13 cellular contexts compared by ENCODE assay signal in genomic region chr1:236556606-236557005, GRCh38. TPM values are rescaled to one million over a fixed set of nuclear protein-coding genes. Genes with fewer than 3 reads are reported as not detected.
DNase-seq lines count a peak whose midpoint lies in the region; ATAC-seq and TF ChIP-seq lines count a peak whose summit lies in the region.
"Had no signal": no experiment of that assay in that cellular context is flagged by ENCODE, and none has a peak within 500 bp of the region (broad histone marks: within the 10 kb centered on the region; RNA-seq: fewer than 3 reads in every experiment).

No MANE protein-coding gene starts in this region.

- H3K4me1 Mint-ChIP-seq in activated naive CD8-positive, alpha-beta T cell (ENCODE audit: low read depth) = peaks cover 2% of the 10 kb centered on the region
- H3K4me1 Mint-ChIP-seq in activated naive CD8-positive, alpha-beta T cell treated with anti-CD3 and anti-CD28 coated beads for 36 hours = no peaks in the 10 kb centered on the region
- peaks cover under 1% of the 10 kb centered on the region for H3K4me1 Mint-ChIP-seq in activated T-helper 17 cell treated with anti-CD3 and anti-CD28 coated beads, Interleukin-2, amount 50 U/mL, for 72 hours
- peaks cover 2% of the 10 kb centered on the region for H3K4me1 Mint-ChIP-seq in progenitor cell of endocrine pancreas (ENCODE audit: low read depth)
- H3K4me1 Mint-ChIP-seq: CD4-positive, alpha-beta memory T cell had no signal

- ATAC-seq in activated T-helper 17 cell treated with anti-CD3 and anti-CD28 coated beads, Interleukin-2, amount 50 U/mL, for 72 hours (replicated peaks) = no peak

- H3K27ac Mint-ChIP-seq in activated naive CD8-positive, alpha-beta T cell = peak overlapping the region; percentile 38
- no peak overlapping the region for H3K27ac Mint-ChIP-seq in activated naive CD8-positive, alpha-beta T cell treated with anti-CD3 and anti-CD28 coated beads for 36 hours
- H3K27ac Mint-ChIP-seq in activated T-helper 17 cell treated with anti-CD3 and anti-CD28 coated beads, Interleukin-2, amount 50 U/mL, for 72 hours = peak overlapping the region; percentile 6
- no peak overlapping the region for H3K27ac Mint-ChIP-seq in progenitor cell of endocrine pancreas
- H3K27ac Mint-ChIP-seq: HFFc6 had no signal

- H3K4me3 Mint-ChIP-seq in activated naive CD8-positive, alpha-beta T cell = no peak overlapping the region
- H3K4me3 Mint-ChIP-seq in activated naive CD8-positive, alpha-beta T cell treated with anti-CD3 and anti-CD28 coated beads for 36 hours = no peak overlapping the region
- no peak overlapping the region for H3K4me3 Mint-ChIP-seq in activated T-helper 17 cell treated with anti-CD3 and anti-CD28 coated beads, Interleukin-2, amount 50 U/mL, for 72 hours
- H3K4me3 Mint-ChIP-seq in progenitor cell of endocrine pancreas (ENCODE audit: low read depth) = no peak overlapping the region
- H3K4me3 Mint-ChIP-seq: CD4-positive, alpha-beta memory T cell; HFFc6 had no signal

- peaks cover 5% of the 10 kb centered on the region for H3K36me3 Mint-ChIP-seq in activated naive CD8-positive, alpha-beta T cell
- H3K36me3 Mint-ChIP-seq in activated naive CD8-positive, alpha-beta T cell treated with anti-CD3 and anti-CD28 coated beads for 36 hours = peaks cover 25% of the 10 kb centered on the region
- H3K36me3 Mint-ChIP-seq in activated T-helper 17 cell treated with anti-CD3 and anti-CD28 coated beads, Interleukin-2, amount 50 U/mL, for 72 hours (ENCODE audit: low read depth) = peaks cover 100% of the 10 kb centered on the region
- H3K36me3 Mint-ChIP-seq in progenitor cell of endocrine pancreas (ENCODE audit: insufficient read depth) = peaks cover 19% of the 10 kb centered on the region

- no peaks in the 10 kb centered on the region for H3K9me3 Mint-ChIP-seq in activated naive CD8-positive, alpha-beta T cell (ENCODE audit: low read depth)
- no peaks in the 10 kb centered on the region for H3K9me3 Mint-ChIP-seq in activated naive CD8-positive, alpha-beta T cell treated with anti-CD3 and anti-CD28 coated beads for 36 hours
- H3K9me3 Mint-ChIP-seq in activated T-helper 17 cell treated with anti-CD3 and anti-CD28 coated beads, Interleukin-2, amount 50 U/mL, for 72 hours = no peaks in the 10 kb centered on the region
- H3K9me3 Mint-ChIP-seq in progenitor cell of endocrine pancreas (ENCODE audit: low read depth) = no peaks in the 10 kb centered on the region
- H3K9me3 Mint-ChIP-seq: CD4-positive, alpha-beta memory T cell; HFFc6 had no signal

- H3K27me3 Mint-ChIP-seq in activated naive CD8-positive, alpha-beta T cell = no peaks in the 10 kb centered on the region
- no peaks in the 10 kb centered on the region for H3K27me3 Mint-ChIP-seq in activated naive CD8-positive, alpha-beta T cell treated with anti-CD3 and anti-CD28 coated beads for 36 hours
- H3K27me3 Mint-ChIP-seq in activated T-helper 17 cell treated with anti-CD3 and anti-CD28 coated beads, Interleukin-2, amount 50 U/mL, for 72 hours = no peaks in the 10 kb centered on the region
- no peaks in the 10 kb centered on the region for H3K27me3 Mint-ChIP-seq in progenitor cell of endocrine pancreas
- H3K27me3 Mint-ChIP-seq: CD4-positive, alpha-beta memory T cell had no signal

- DNase-seq in activated naive CD8-positive, alpha-beta T cell treated with anti-CD3 and anti-CD28 coated beads for 36 hours = no peak
- DNase-seq in left kidney (ENCODE audit: low read depth, low spot score) = peak; percentile 12
- DNase-seq in stimulated activated naive CD4-positive, alpha-beta T cell treated with Interleukin-2 at 50 U/mL for 16 hours (lab: John Stamatoyannopoulos, UW) = no peak
- no peak for DNase-seq in progenitor cell of endocrine pancreas (ENCODE audit: low spot score, unreplicated experiment)
- DNase-seq: C1 segment of cervical spinal cord; Caco-2; CD4-positive, alpha-beta memory T cell; DMS153; DND-41; GOT3; HFFc6 had no signal

- no peak for TF ChIP-seq CTCF in progenitor cell of endocrine pancreas (IDR thresholded peaks at IDR 0.05; ENCODE audit: unreplicated experiment)

RNA-seq across cellular contexts. Expression of gene LGALS8, which starts 32.8 kb away (rescaled TPM):
- 10 to 100 TPM; 69.0 to 76.6 TPM for total RNA-seq in activated naive CD8-positive, alpha-beta T cell treated with anti-CD3 and anti-CD28 coated beads for 36 hours
- 100 to 1,000 TPM; 114 to 253 TPM for total RNA-seq in activated T-helper 17 cell treated with anti-CD3 and anti-CD28 coated beads, Interleukin-2, amount 50 U/mL, for 72 hours
- total RNA-seq in progenitor cell of endocrine pancreas = 27.4 and 27.7 TPM in 2 replicates

RNA-seq across cellular contexts. Expression of gene HEATR1, which starts 47.7 kb away (rescaled TPM):
- 100 to 1,000 TPM; 101 TPM for total RNA-seq in activated naive CD8-positive, alpha-beta T cell treated with anti-CD3 and anti-CD28 coated beads for 36 hours
- total RNA-seq in activated T-helper 17 cell treated with anti-CD3 and anti-CD28 coated beads, Interleukin-2, amount 50 U/mL, for 72 hours = 10 to 100 TPM; 37.8 to 85.9 TPM
- total RNA-seq in progenitor cell of endocrine pancreas = 46.5 and 55.9 TPM in 2 replicates

Comparison
In these comparisons a context has a peak if more than half of its experiments do, and no peak if none do; other contexts are left out.
1. H3K27ac Mint-ChIP-seq: peak in activated naive CD8-positive, alpha-beta T cell (single experiment) and activated T-helper 17 cell treated with anti-CD3 and anti-CD28 coated beads, Interleukin-2, amount 50 U/mL, for 72 hours (single experiment); none in activated naive CD8-positive, alpha-beta T cell treated with anti-CD3 and anti-CD28 coated beads for 36 hours (single experiment) and progenitor cell of endocrine pancreas (single experiment).